In genomic region chr10:23157691-23158369, GRCh38 we compare ENCODE assay signal across 8 cellular contexts. TPM values are rescaled to one million over a fixed set of nuclear protein-coding genes. Genes with fewer than 3 reads are reported as not detected.
DNase-seq lines count a peak whose midpoint lies in the region; ATAC-seq, FAIRE-seq and TF ChIP-seq lines count a peak whose summit lies in the region.

No MANE protein-coding gene starts in this region.

- intact Hi-C loops in CD8-positive, alpha-beta T cell (cut with DNase I, micrococcal nuclease): loop anchor here (1.0 to 5.0 kb wide), 8 partner anchors 135 to 1924 kb away; no protein-coding TSS in a partner anchor

- DNase-seq in BE2C (peak; percentile 53), GM12892 (ENCODE audit: insufficient read length) (no peak), NCI-H510A (lab: John Stamatoyannopoulos, UW) (peak; percentile 5), cardiac fibroblast (ENCODE audit: low read depth in 2 of 2) (peak; percentile 52 to 57), naive B cell (peak; percentile 7), epidermal melanocyte (ENCODE audit: insufficient read length, low spot score) (no peak)
- no peak for DNase-seq in CD8-positive, alpha-beta T cell

- POLR2A ChIA-PET in CD8-positive, alpha-beta T cell (lab: Charles Lee): no interaction called here

- H3K36me3 Mint-ChIP-seq in naive B cell: no peaks in the 10 kb centered on the region
- H3K36me3 Mint-ChIP-seq in CD8-positive, alpha-beta T cell: no peaks in the 10 kb centered on the region

- H3K27me3 ChIP-seq in BE2C: peaks cover 13% of the 10 kb centered on the region; the same call in 1 of the 2 replicates
- peaks cover 4% of the 10 kb centered on the region for H3K27me3 ChIP-seq in CD8-positive, alpha-beta T cell (ENCODE audit: insufficient read depth, low read length)

- H3K27me3 Mint-ChIP-seq in naive B cell: peaks cover 22 to 47% (median 44%) of the 10 kb centered on the region in 3 donors
- peaks cover 47% of the 10 kb centered on the region for H3K27me3 Mint-ChIP-seq in CD8-positive, alpha-beta T cell (ENCODE audit: low read depth)

- H3K9me3 ChIP-seq in BE2C: no peaks in the 10 kb centered on the region
- no peaks in the 10 kb centered on the region for H3K9me3 ChIP-seq in CD8-positive, alpha-beta T cell (ENCODE audit: low read length)

- CTCF ChIA-PET in CD8-positive, alpha-beta T cell (lab: Charles Lee): interaction anchor here (0.6 to 2.3 kb wide), 18 partner anchors 10 to 1400 kb away, joined by 3 to 15 read pairs (median 4); no protein-coding TSS in a partner anchor

- no peaks in the 10 kb centered on the region for H3K36me3 ChIP-seq in BE2C
- H3K36me3 ChIP-seq in CD8-positive, alpha-beta T cell (ENCODE audit: insufficient read depth, low read length): no peaks in the 10 kb centered on the region

- FAIRE-seq in GM12892 (lab: Jason Lieb, UNC): peak; percentile 77

- no peaks in the 10 kb centered on the region; the same call in 1 of the 2 replicates for H3K4me1 ChIP-seq in BE2C
- H3K4me1 ChIP-seq in CD8-positive, alpha-beta T cell (ENCODE audit: insufficient read depth, low read length): peaks cover 4% of the 10 kb centered on the region

- H3K9me3 Mint-ChIP-seq in naive B cell: peaks cover 0 to 3% (median 0%) of the 10 kb centered on the region in 7 donors
- H3K9me3 Mint-ChIP-seq in CD8-positive, alpha-beta T cell: no peaks in the 10 kb centered on the region

- TF ChIP-seq POLR2A in GM12892 (IDR thresholded peaks at IDR 0.05; ENCODE audit: low read depth, low read length): no peak

- no peak overlapping the region for H3K27ac Mint-ChIP-seq in naive B cell
- H3K27ac Mint-ChIP-seq in CD8-positive, alpha-beta T cell: no peak overlapping the region

- TF ChIP-seq CTCF in BE2C (IDR thresholded peaks at IDR 0.05; ENCODE audit: low read depth, low read length) (peak; percentile 38; the same call in 1 of the 2 replicates), cardiac fibroblast (IDR thresholded peaks at IDR 0.05; ENCODE audit: low read depth, low read length) (peak; percentile 29)
- no peak for TF ChIP-seq CTCF in CD8-positive, alpha-beta T cell (IDR thresholded peaks at IDR 0.05)

- H3K4me3 ChIP-seq in BE2C (ENCODE audit: low read depth, low read length) (peak overlapping the region; percentile 53), cardiac fibroblast (replicated peaks in 1 of 2; ENCODE audit: low read depth in 2 of 2, low read length in 2 of 2) (no peak overlapping the region)
- no peak overlapping the region for H3K4me3 ChIP-seq in CD8-positive, alpha-beta T cell (ENCODE audit: low read depth, low read length)

- H3K4me3 Mint-ChIP-seq in naive B cell: no peak overlapping the region
- H3K4me3 Mint-ChIP-seq in CD8-positive, alpha-beta T cell: no peak overlapping the region

- peak; percentile 49 for ATAC-seq in HG02870 (IDR thresholded peaks at IDR 0.05; ENCODE audit: unreplicated experiment)
- peak in 1 of 2 donors; percentile 39 for ATAC-seq in naive B cell (ENCODE audit: low read depth in 2 of 2)
- ATAC-seq in CD8-positive, alpha-beta T cell: no peak

- H3K27ac ChIP-seq in CD8-positive, alpha-beta T cell (ENCODE audit: low read depth, low read length): no peak overlapping the region

- H3K4me1 Mint-ChIP-seq in naive B cell: peaks cover 0 to 4% (median 0%) of the 10 kb centered on the region in 3 donors
- peaks cover 6% of the 10 kb centered on the region for H3K4me1 Mint-ChIP-seq in CD8-positive, alpha-beta T cell (ENCODE audit: low read depth)

RNA-seq across cellular contexts. Expression of gene PTF1A, which starts 34.3 kb away (rescaled TPM):
- polyA plus RNA-seq in BE2C (2012; ENCODE audit: insufficient read depth, insufficient read length, low read depth): not detected
- polyA plus RNA-seq in GM12892 (2012; ENCODE audit: missing spikeins): not detected
- polyA plus RNA-seq in naive B cell (ENCODE audit: low read depth in 6 of 6): not detected
- total RNA-seq in CD8-positive, alpha-beta T cell: not detected

Comparison
In these comparisons a context has a peak if more than half of its experiments do, and no peak if none do; other contexts are left out.
1. DNase-seq: peak in BE2C (single experiment), NCI-H510A (single experiment), cardiac fibroblast (2 of 2) and naive B cell (single experiment); none in GM12892 (single experiment), CD8-positive, alpha-beta T cell (0 of 7) and epidermal melanocyte (single experiment).